ENCODE assay signal across 33 cellular contexts in genomic region chr2:71822463-71822862, GRCh38.
"Had no signal": no experiment of that assay in that cellular context is flagged by ENCODE, and none has a peak within 500 bp of the region (broad histone marks: within the 10 kb centered on the region; RNA-seq: fewer than 3 reads in every experiment).

No MANE protein-coding gene starts in this region.

- H3K36me3 ChIP-seq: adrenal gland, ascending aorta, brain microvascular endothelial cell, esophagus squamous epithelium, gastroesophageal sphincter, heart right ventricle had no signal

- H3K27ac ChIP-seq: adrenal gland, ascending aorta, brain microvascular endothelial cell, epithelial cell of prostate, esophagus squamous epithelium, gastroesophageal sphincter, heart right ventricle, hepatocyte had no signal

- H3K36me3 Mint-ChIP-seq: activated CD4-positive, alpha-beta memory T cell treated with anti-CD3 and anti-CD28 coated beads for 36 hours; activated naive CD4-positive, alpha-beta T cell treated with anti-CD3 and anti-CD28 coated beads, Interleukin-2, amount 50 U/mL, for 24 hours; activated naive CD8-positive, alpha-beta T cell treated with anti-CD3 and anti-CD28 coated beads for 36 hours had no signal

- H3K9me3 ChIP-seq: adrenal gland, ascending aorta, esophagus squamous epithelium had no signal

- H3K9me3 Mint-ChIP-seq: activated CD4-positive, alpha-beta T cell treated with anti-CD3 and anti-CD28 coated beads, Interleukin-2, amount 10 ng/mL, durations not matched to agents 24 days and 14 days; activated naive CD8-positive, alpha-beta T cell treated with anti-CD3 and anti-CD28 coated beads, Interleukin-2, amount 50 U/mL, for 24 hours; activated T-helper 17 cell treated with anti-CD3 and anti-CD28 coated beads, Interleukin-2, amount 50 U/mL, for 72 hours; central memory CD8-positive, alpha-beta T cell had no signal

- H3K4me1 ChIP-seq: adrenal gland, ascending aorta, gastroesophageal sphincter had no signal

- DNase-seq: activated CD4-positive, alpha-beta memory T cell treated with anti-CD3 and anti-CD28 coated beads for 36 hours; activated CD4-positive, alpha-beta T cell treated with anti-CD3 and anti-CD28 coated beads for 36 hours; activated CD4-positive, alpha-beta T cell treated with anti-CD3 and anti-CD28 coated beads, Interleukin-2, amount 10 ng/mL, durations not matched to agents 24 days and 14 days; activated CD4-positive, CD25-positive, alpha-beta regulatory T cell; activated CD4-positive, CD25-positive, alpha-beta regulatory T cell treated with anti-CD3 and anti-CD28 coated beads, Interleukin-2, amount 50 U/mL, for 72 hours; activated CD8-positive, alpha-beta memory T cell treated with anti-CD3 and anti-CD28 coated beads, Interleukin-2, amount 50 U/mL, for 48 hours; activated effector memory CD4-positive, alpha-beta T cell treated with Interleukin-2 at 50 U/mL for 16 hours; activated gamma-delta T cell treated with Interleukin-2 at 50 U/mL for 16 hours; activated naive CD4-positive, alpha-beta T cell treated with anti-CD3 and anti-CD28 coated beads for 36 hours; activated naive CD8-positive, alpha-beta T cell treated with anti-CD3 and anti-CD28 coated beads for 36 hours; activated naive CD8-positive, alpha-beta T cell treated with anti-CD3 and anti-CD28 coated beads, Interleukin-2, amount 50 U/mL, for 24 hours; activated T-cell treated with anti-CD3 and anti-CD28 coated beads for 4 hours; activated T-cell treated with anti-CD3 and anti-CD28 coated beads, Interleukin-2, amount 50 U/mL, for 24 hours; adrenal gland; brain microvascular endothelial cell; cortex of kidney; dermis blood vessel endothelial cell; effector CD4-positive, alpha-beta T cell; effector memory CD8-positive, alpha-beta T cell; esophagus squamous epithelium; foreskin melanocyte; heart right ventricle; T-helper 2 cell had no signal

- H3K4me1 Mint-ChIP-seq: activated CD4-positive, alpha-beta T cell treated with anti-CD3 and anti-CD28 coated beads for 36 hours; activated CD4-positive, alpha-beta T cell treated with anti-CD3 and anti-CD28 coated beads, Interleukin-2, amount 10 ng/mL, durations not matched to agents 24 days and 14 days; activated naive CD4-positive, alpha-beta T cell treated with anti-CD3 and anti-CD28 coated beads, Interleukin-2, amount 50 U/mL, for 24 hours; activated naive CD8-positive, alpha-beta T cell treated with anti-CD3 and anti-CD28 coated beads for 36 hours; activated naive CD8-positive, alpha-beta T cell treated with anti-CD3 and anti-CD28 coated beads, Interleukin-2, amount 50 U/mL, for 24 hours; activated T-helper 17 cell treated with anti-CD3 and anti-CD28 coated beads, Interleukin-2, amount 50 U/mL, for 72 hours; central memory CD8-positive, alpha-beta T cell had no signal

- H2AFZ ChIP-seq: hepatocyte had no signal

- H3K4me3 ChIP-seq: adrenal gland, ascending aorta, esophagus squamous epithelium, gastroesophageal sphincter, heart right ventricle, hepatocyte had no signal

- ATAC-seq: activated CD4-positive, alpha-beta T cell treated with anti-CD3 and anti-CD28 coated beads for 36 hours; activated naive CD8-positive, alpha-beta T cell treated with anti-CD3 and anti-CD28 coated beads, Interleukin-2, amount 50 U/mL, for 24 hours; activated T-helper 17 cell treated with anti-CD3 and anti-CD28 coated beads, Interleukin-2, amount 50 U/mL, for 72 hours; effector memory CD8-positive, alpha-beta T cell; gastroesophageal sphincter; heart right ventricle had no signal

- FAIRE-seq: bronchial epithelial cell, endometrium, endothelial cell of umbilical vein had no signal

- H3K4me3 Mint-ChIP-seq: activated CD4-positive, alpha-beta memory T cell treated with anti-CD3 and anti-CD28 coated beads for 36 hours; activated CD4-positive, alpha-beta T cell treated with anti-CD3 and anti-CD28 coated beads for 36 hours; activated CD4-positive, alpha-beta T cell treated with anti-CD3 and anti-CD28 coated beads, Interleukin-2, amount 10 ng/mL, durations not matched to agents 24 days and 14 days; activated naive CD4-positive, alpha-beta T cell treated with anti-CD3 and anti-CD28 coated beads for 36 hours; activated naive CD4-positive, alpha-beta T cell treated with anti-CD3 and anti-CD28 coated beads, Interleukin-2, amount 50 U/mL, for 24 hours; activated naive CD8-positive, alpha-beta T cell treated with anti-CD3 and anti-CD28 coated beads for 36 hours; activated naive CD8-positive, alpha-beta T cell treated with anti-CD3 and anti-CD28 coated beads, Interleukin-2, amount 50 U/mL, for 24 hours; activated T-cell treated with anti-CD3 and anti-CD28 coated beads, Interleukin-2, amount 50 U/mL, for 24 hours; activated T-helper 17 cell treated with anti-CD3 and anti-CD28 coated beads, Interleukin-2, amount 50 U/mL, for 72 hours; central memory CD8-positive, alpha-beta T cell; effector memory CD8-positive, alpha-beta T cell had no signal

- H3K27ac Mint-ChIP-seq: activated CD4-positive, alpha-beta memory T cell treated with anti-CD3 and anti-CD28 coated beads for 36 hours; activated CD4-positive, alpha-beta T cell treated with anti-CD3 and anti-CD28 coated beads for 36 hours; activated CD4-positive, alpha-beta T cell treated with anti-CD3 and anti-CD28 coated beads, Interleukin-2, amount 10 ng/mL, durations not matched to agents 24 days and 14 days; activated naive CD4-positive, alpha-beta T cell treated with anti-CD3 and anti-CD28 coated beads for 36 hours; activated naive CD4-positive, alpha-beta T cell treated with anti-CD3 and anti-CD28 coated beads, Interleukin-2, amount 50 U/mL, for 24 hours; activated naive CD8-positive, alpha-beta T cell treated with anti-CD3 and anti-CD28 coated beads for 36 hours; activated naive CD8-positive, alpha-beta T cell treated with anti-CD3 and anti-CD28 coated beads, Interleukin-2, amount 50 U/mL, for 24 hours; activated T-cell treated with anti-CD3 and anti-CD28 coated beads, Interleukin-2, amount 50 U/mL, for 24 hours; activated T-helper 17 cell treated with anti-CD3 and anti-CD28 coated beads, Interleukin-2, amount 50 U/mL, for 72 hours; effector memory CD8-positive, alpha-beta T cell had no signal

- H3K4me2 ChIP-seq: hepatocyte had no signal

- H3K79me2 ChIP-seq: hepatocyte had no signal

- H3K27me3 ChIP-seq: adrenal gland, ascending aorta, brain microvascular endothelial cell, esophagus squamous epithelium, gastroesophageal sphincter, heart right ventricle, hepatocyte had no signal
